In the genomic region with DNA sequence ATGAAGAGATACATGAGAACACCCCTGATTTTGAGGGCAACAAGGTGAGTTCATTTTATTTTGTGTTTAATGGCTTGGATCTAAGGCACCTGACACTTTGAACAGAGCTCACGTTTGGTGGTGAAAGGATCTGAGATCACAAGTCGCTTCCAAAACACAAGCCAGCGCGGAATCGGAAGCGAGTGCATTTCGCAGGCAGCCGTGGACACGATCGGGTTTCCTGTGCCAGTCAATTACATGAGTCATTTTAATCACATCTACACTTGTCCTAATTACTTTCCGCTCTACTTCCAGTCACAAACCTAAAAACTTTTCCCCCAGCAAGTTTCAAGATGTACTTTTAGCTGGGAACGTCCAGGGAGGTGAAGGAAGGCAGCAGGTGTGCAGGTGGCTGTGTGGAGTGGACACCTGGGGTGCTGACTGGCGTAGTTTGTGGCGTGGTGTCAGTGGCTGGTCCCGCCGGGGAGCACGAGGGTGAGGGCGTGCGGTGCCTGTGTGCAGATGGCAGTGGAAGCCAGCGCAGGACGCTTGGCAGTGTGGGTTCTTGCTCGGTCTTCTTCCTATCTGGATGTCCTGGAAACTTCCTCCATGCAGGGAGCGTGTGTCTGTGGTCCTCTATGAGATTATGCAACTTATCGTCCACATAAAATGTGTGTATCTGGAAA, we compare ENCODE assay signal across 19 cellular contexts.
DNase-seq lines count a peak whose midpoint lies in the region; ATAC-seq lines count a peak whose summit lies in the region.
"Had no signal": no experiment of that assay in that cellular context is flagged by ENCODE, and none has a peak within 500 bp of the region (broad histone marks: within the 10 kb centered on the region; RNA-seq: fewer than 3 reads in every experiment).

No MANE protein-coding gene starts in this region.

- no peak overlapping the region for H3K23ac ChIP-seq in neuronal stem cell (ENCODE audit: low read depth, low read length, poor library complexity)

- H3K27me3 ChIP-seq in neuronal stem cell (ENCODE audit: control insufficient read depth in 3 of 3, insufficient read depth in 3 of 3, low read depth in 1 of 3, low read length in 3 of 3) = no peaks in the 10 kb centered on the region

- H3K27ac ChIP-seq in neuronal stem cell (replicated peaks; ENCODE audit: low read length) = no peak overlapping the region
- H3K27ac ChIP-seq: A549, prostate gland had no signal

- ATAC-seq in HG02973 (IDR thresholded peaks at IDR 0.05; ENCODE audit: unreplicated experiment) (no peak), HG03175 (IDR thresholded peaks at IDR 0.05; ENCODE audit: unreplicated experiment) (no peak)
- ATAC-seq: activated CD8-positive, alpha-beta memory T cell treated with anti-CD3 and anti-CD28 coated beads, Interleukin-2, amount 10 ng/mL, durations not matched to agents 7 days and 5 days; activated naive CD4-positive, alpha-beta T cell treated with anti-CD3 and anti-CD28 coated beads, Interleukin-2, amount 50 U/mL, for 72 hours had no signal

- H2BK12ac ChIP-seq in neuronal stem cell (ENCODE audit: low read length) = no peak overlapping the region

- no peak overlapping the region for H4K91ac ChIP-seq in neuronal stem cell (ENCODE audit: low read depth, low read length, poor library complexity)

- H3K9ac ChIP-seq in neuronal stem cell (ENCODE audit: low read depth, low read length, poor library complexity) = no peak overlapping the region

- H2BK5ac ChIP-seq in neuronal stem cell (ENCODE audit: low read length) = no peak overlapping the region

- no peak overlapping the region for H2AFZ ChIP-seq in neuronal stem cell (ENCODE audit: low read length)

- H3K4me2 ChIP-seq in neuronal stem cell (ENCODE audit: insufficient read depth, low read length, poor library complexity, severe bottlenecking) = no peak overlapping the region
- H3K4me2 ChIP-seq: A549 had no signal

- no peak overlapping the region for H3K4ac ChIP-seq in neuronal stem cell (ENCODE audit: low read length)

- H3K14ac ChIP-seq in neuronal stem cell (ENCODE audit: low read length) = no peak overlapping the region

- no peaks in the 10 kb centered on the region for H3K36me3 ChIP-seq in neuronal stem cell (replicated peaks in 1 of 2; ENCODE audit: control insufficient read depth in 2 of 2, insufficient read depth in 2 of 2, low read length in 2 of 2)
- H3K36me3 ChIP-seq: BE2C, prostate gland had no signal

- H2AK5ac ChIP-seq in neuronal stem cell (ENCODE audit: low read depth, low read length) = no peak overlapping the region

- H3K18ac ChIP-seq in neuronal stem cell (ENCODE audit: low read length) = peak overlapping the region; percentile 77

- no peaks in the 10 kb centered on the region for H3K79me1 ChIP-seq in neuronal stem cell (ENCODE audit: low read depth, low read length)

- peak; percentile 41 for DNase-seq in NCI-H345 (lab: John Stamatoyannopoulos, UW)
- DNase-seq in NCI-H345 treated with DMSO at 0.1 percent for 48 hours (lab: John Stamatoyannopoulos, UW; ENCODE audit: unreplicated experiment) = no peak
- DNase-seq in DMS79 (lab: John Stamatoyannopoulos, UW) = peak; percentile 25
- DNase-seq in NCI-H2171 treated with DMSO at 0.1 percent for 48 hours (lab: John Stamatoyannopoulos, UW) = peak; percentile 60
- no peak for DNase-seq in neuronal stem cell (ENCODE audit: low spot score)
- DNase-seq in stimulated activated naive CD4-positive, alpha-beta T cell treated with Interleukin-2 at 50 U/mL for 16 hours (lab: John Stamatoyannopoulos, UW) = no peak
- DNase-seq: activated CD4-positive, alpha-beta T cell treated with anti-CD3 and anti-CD28 coated beads for 48 hours; activated CD8-positive, alpha-beta memory T cell treated with anti-CD3 and anti-CD28 coated beads, Interleukin-2, amount 10 ng/mL, durations not matched to agents 7 days and 5 days; BE2C; NCI-H1092 treated with DMSO at 0.1 percent for 48 hours; NK-92 treated with Interleukin-12 subunit alpha and Interleukin-12 subunit beta, amount 100 ng/mL, for 24 hours; SIG-M5; stimulated activated CD4-positive, alpha-beta T cell treated with anti-CD3 and anti-CD28 coated beads, Interleukin-4, amount 100 ng/mL, for 24 hours; trophoblast cell had no signal

- no peak overlapping the region for H2BK120ac ChIP-seq in neuronal stem cell (ENCODE audit: low read depth, low read length)

- no CpG with 5 or more reads among the region's 24 CpGs for WGBS in neuronal stem cell (ENCODE audit: extremely low coverage in 2 of 2, insufficient read length in 2 of 2, insufficient replicate concordance in 1 of 2), 2 donors

- peaks cover 0 to 4% of the 10 kb centered on the region in 2 donors for H3K4me1 ChIP-seq in neuronal stem cell (ENCODE audit: control insufficient read depth in 2 of 2, insufficient read depth in 1 of 2, low read depth in 1 of 2, low read length in 2 of 2)
- H3K4me1 ChIP-seq: A549, BE2C, prostate gland had no signal

- H4K8ac ChIP-seq in neuronal stem cell (ENCODE audit: low read depth, low read length) = no peak overlapping the region

- H3K4me3 ChIP-seq in neuronal stem cell (ENCODE audit: low read length in 2 of 2) = no peak overlapping the region
- H3K4me3 ChIP-seq: A549, prostate gland had no signal

- no peaks in the 10 kb centered on the region for H3K9me3 ChIP-seq in neuronal stem cell (replicated peaks in 1 of 2; ENCODE audit: control insufficient read depth in 2 of 2, insufficient read depth in 1 of 2, low read depth in 1 of 2, low read length in 2 of 2)
- H3K9me3 ChIP-seq: A549, BE2C, prostate gland had no signal

- H2BK15ac ChIP-seq in neuronal stem cell (ENCODE audit: low read length) = no peak overlapping the region

Comparison
In these comparisons a context has a peak if more than half of its experiments do, and no peak if none do; other contexts are left out.
1. DNase-seq: peak in NCI-H345 (single experiment), DMS79 (single experiment) and NCI-H2171 treated with DMSO at 0.1 percent for 48 hours (single experiment); none in NCI-H345 treated with DMSO at 0.1 percent for 48 hours (single experiment), neuronal stem cell (single experiment) and stimulated activated naive CD4-positive, alpha-beta T cell treated with Interleukin-2 at 50 U/mL for 16 hours (single experiment).